ENCODE assay signal across 7 cellular contexts in the genomic region with DNA sequence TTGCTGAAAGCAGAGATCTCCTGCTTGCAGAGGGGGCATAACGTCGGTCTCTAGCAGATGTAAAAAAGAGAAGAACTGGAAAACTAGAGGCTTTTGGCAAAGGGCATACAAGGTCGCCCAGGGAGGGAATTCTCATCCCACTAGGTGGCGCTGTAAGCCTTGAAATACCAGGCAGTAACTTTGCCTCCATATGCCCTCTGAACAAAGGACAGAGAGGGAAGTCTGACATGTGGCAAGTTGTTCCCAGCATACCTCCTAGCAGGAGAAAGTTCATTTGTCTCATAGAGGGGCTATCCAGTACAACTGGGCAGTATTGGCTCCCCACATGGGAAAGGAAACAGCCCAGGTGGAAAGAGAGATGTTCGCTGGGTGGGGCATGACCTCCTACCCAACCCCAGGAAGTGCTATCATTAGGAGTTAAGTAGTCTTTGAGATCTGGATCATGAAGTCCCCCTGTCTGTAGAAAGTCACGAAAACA. TPM values are rescaled to one million over a fixed set of nuclear protein-coding genes. Genes with fewer than 3 reads are reported as not detected.
A peak's percentile ranks its signal among the peaks of the same experiment; 100 is the strongest.
DNase-seq lines count a peak whose midpoint lies in the region; ATAC-seq, FAIRE-seq and TF ChIP-seq lines count a peak whose summit lies in the region.

No MANE protein-coding gene starts in this region.

- ATAC-seq in GM19328 (IDR thresholded peaks at IDR 0.05; ENCODE audit: unreplicated experiment), result no peak

- 78 to 81% (median 78%) methylated on average over 6 of the region's 6 CpGs for WGBS in small intestine, 3 donors

- peak; percentile 22; the same call in 1 of the 2 replicates for TF ChIP-seq CTCF in LNCAP (IDR thresholded peaks at IDR 0.05)

- H3K36me3 ChIP-seq in small intestine (ENCODE audit: control insufficient read depth in 2 of 2, insufficient read depth in 2 of 2, low read length in 2 of 2), result peaks cover 0 to 3% of the 10 kb centered on the region in 2 donors

- H3K27me3 ChIP-seq in small intestine (ENCODE audit: control insufficient read depth in 2 of 2, insufficient read depth in 2 of 2, low read length in 2 of 2), result peaks cover 0 to 2% of the 10 kb centered on the region in 2 donors

- DNase-seq in GM12892 (ENCODE audit: insufficient read length) (no peak), small intestine (peak; percentile 55), NCI-H187 treated with DMSO at 0.1 percent for 48 hours (lab: John Stamatoyannopoulos, UW) (no peak)
- peak; percentile 37 for DNase-seq in activated CD4-positive, alpha-beta T cell treated with anti-CD3 and anti-CD28 coated beads for 1 hour
- DNase-seq in effector CD8-positive, alpha-beta T cell (lab: John Stamatoyannopoulos, UW), result peak; percentile 10

- H3K27ac ChIP-seq in small intestine (ENCODE audit: low read depth in 1 of 2, low read length in 1 of 2), result no peak overlapping the region

- no peak for TF ChIP-seq POLR2A in GM12892 (IDR thresholded peaks at IDR 0.05; ENCODE audit: low read depth, low read length)

- H3K4me3 ChIP-seq in small intestine (ENCODE audit: low read depth in 1 of 2, low read length in 2 of 2), result no peak overlapping the region

- no peaks in the 10 kb centered on the region for H3K4me1 ChIP-seq in small intestine (ENCODE audit: control insufficient read depth in 2 of 2, insufficient read depth in 1 of 2, low read depth in 1 of 2, low read length in 1 of 2)

- peaks cover 5% of the 10 kb centered on the region for H3K9me3 ChIP-seq in small intestine (ENCODE audit: control insufficient read depth, low read depth)

- FAIRE-seq in GM12892 (lab: Jason Lieb, UNC) (peak; percentile 44), small intestine (lab: Jason Lieb, UNC) (no peak)

RNA-seq across cellular contexts. Expression of gene STK17B, which starts 40.0 kb away (rescaled TPM):
- 43.1 TPM for polyA plus RNA-seq in GM12892 (2012; ENCODE audit: missing spikeins)
- polyA plus RNA-seq in small intestine, result 10 to 100 TPM in 2 of 3 donors, 1 to 10 TPM in 1; 6.7 to 27.7 (median 23.2) TPM

Comparison
In these comparisons a context has a peak if more than half of its experiments do, and no peak if none do; other contexts are left out.
1. DNase-seq: peak in activated CD4-positive, alpha-beta T cell treated with anti-CD3 and anti-CD28 coated beads for 1 hour (single experiment), effector CD8-positive, alpha-beta T cell (single experiment) and small intestine (single experiment); none in GM12892 (single experiment) and NCI-H187 treated with DMSO at 0.1 percent for 48 hours (single experiment).